Comparison of ENCODE assay signal across 9 cellular contexts in the genomic region with DNA sequence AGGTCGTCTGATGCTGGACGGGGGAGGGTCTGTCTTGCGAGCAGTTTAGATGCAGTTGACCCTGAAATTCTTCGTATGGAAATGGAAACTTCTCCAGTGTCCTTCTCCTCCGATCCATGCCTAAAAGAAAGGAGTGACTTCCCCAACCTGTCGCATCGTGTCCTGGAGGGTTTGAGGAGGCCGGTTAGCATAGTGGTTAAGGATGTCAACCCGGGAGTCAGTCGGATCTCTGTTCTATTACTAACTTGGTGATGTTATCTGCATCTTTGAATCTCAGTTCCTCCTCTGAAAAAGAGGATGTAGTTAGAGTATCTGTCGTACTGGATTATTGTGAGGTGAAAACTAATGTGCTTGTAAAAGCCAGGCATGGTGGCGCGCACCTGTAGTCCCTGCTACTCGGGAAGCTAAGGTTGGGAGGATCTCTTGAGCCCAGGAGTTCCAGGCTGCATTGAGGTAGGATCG. TPM values are rescaled to one million over a fixed set of nuclear protein-coding genes. Genes with fewer than 3 reads are reported as not detected.
DNase-seq lines count a peak whose midpoint lies in the region; ATAC-seq and TF ChIP-seq lines count a peak whose summit lies in the region.
"Had no signal": no experiment of that assay in that cellular context is flagged by ENCODE, and none has a peak within 500 bp of the region (broad histone marks: within the 10 kb centered on the region; RNA-seq: fewer than 3 reads in every experiment).

No MANE protein-coding gene starts in this region.

- H3K79me1 ChIP-seq in trophoblast cell (ENCODE audit: low read length): peaks cover 3% of the 10 kb centered on the region

- no peak overlapping the region for H4K12ac ChIP-seq in trophoblast cell (ENCODE audit: low read depth, low read length)

- no peak overlapping the region for H2AK5ac ChIP-seq in trophoblast cell (ENCODE audit: low read length)

- no peaks in the 10 kb centered on the region; the same call in 2 of the 3 replicates for H3K36me3 Mint-ChIP-seq in GM23338 (ENCODE audit: low read depth)

- H3F3A ChIP-seq in GM23338 (replicated peaks; ENCODE audit: low read depth) (no peaks in the 10 kb centered on the region), PC-9 (ENCODE audit: insufficient read depth, low read depth) (no peaks in the 10 kb centered on the region)

- H3K4me2 ChIP-seq in GM23338: peak overlapping the region; percentile 88
- peak overlapping the region; percentile 52 for H3K4me2 ChIP-seq in PC-9
- H3K4me2 ChIP-seq in trophoblast cell (ENCODE audit: low read length): peak overlapping the region; percentile 97

- H3K4me1 ChIP-seq in GM23338 (ENCODE audit: insufficient read depth) (peaks cover 8% of the 10 kb centered on the region; the same call in 1 of the 2 replicates), PC-9 (replicated peaks; ENCODE audit: insufficient read depth) (no peaks in the 10 kb centered on the region), trophoblast cell (ENCODE audit: control insufficient read depth in 1 of 2, insufficient read depth in 2 of 2, low read length in 2 of 2) (peaks cover 5 to 6% of the 10 kb centered on the region in 2 experiments)

- POLR2A ChIA-PET in PC-9 (lab: Charles Lee; ENCODE audit: unreplicated experiment): no interaction called here

- peak overlapping the region; percentile 98 for H3K4me3 Mint-ChIP-seq in GM23338

- peak overlapping the region; percentile 30 for H3K14ac ChIP-seq in trophoblast cell (ENCODE audit: low read length)

- no TSS peak for BruUV-seq in PC-9 (replicated peaks; lab: Mats Ljungman, UMichigan)

- H3K36me3 ChIP-seq in GM23338 (ENCODE audit: insufficient read depth) (no peaks in the 10 kb centered on the region), PC-9 (ENCODE audit: low read depth) (no peaks in the 10 kb centered on the region), trophoblast cell (ENCODE audit: control insufficient read depth in 1 of 2, insufficient read depth in 2 of 2, low read length in 2 of 2) (no peaks in the 10 kb centered on the region)

- H3K9ac ChIP-seq in trophoblast cell (ENCODE audit: low read length): peak overlapping the region; percentile 60

- H3K9me3 ChIP-seq in PC-9 (ENCODE audit: insufficient read depth, low read depth) (no peaks in the 10 kb centered on the region), trophoblast cell (ENCODE audit: insufficient read depth, low read depth, low read length) (no peaks in the 10 kb centered on the region)

- H3K27ac Mint-ChIP-seq in GM23338: no peak overlapping the region

- H3K27ac ChIP-seq in GM23338 (ENCODE audit: low read depth) (no peak overlapping the region), PC-9 (no peak overlapping the region), trophoblast cell (ENCODE audit: low read depth, low read length) (no peak overlapping the region)

- intact Hi-C loops in PC-9 (cut with micrococcal nuclease; ENCODE audit: unreplicated experiment): no loop called here

- H4K91ac ChIP-seq in trophoblast cell (ENCODE audit: low read depth, low read length): no peak overlapping the region

- no peak overlapping the region for H2BK12ac ChIP-seq in trophoblast cell (ENCODE audit: low read length)

- no peak overlapping the region for H2BK120ac ChIP-seq in trophoblast cell (ENCODE audit: insufficient read depth, low read length, poor library complexity)

- H3K4ac ChIP-seq in trophoblast cell (ENCODE audit: low read depth, low read length): no peak overlapping the region

- peaks cover 3% of the 10 kb centered on the region; the same call in 2 of the 3 replicates for H3K4me1 Mint-ChIP-seq in GM23338

- H3K9me2 ChIP-seq in GM23338 (ENCODE audit: insufficient read depth) (no peaks in the 10 kb centered on the region), PC-9 (ENCODE audit: insufficient read depth) (no peaks in the 10 kb centered on the region)

- no peaks in the 10 kb centered on the region; the same call in 1 of the 2 replicates for H4K20me1 ChIP-seq in GM23338 (replicated peaks; ENCODE audit: insufficient read depth)
- no peaks in the 10 kb centered on the region for H4K20me1 ChIP-seq in PC-9 (ENCODE audit: insufficient read depth)

- H3K79me2 ChIP-seq in GM23338 (replicated peaks; ENCODE audit: insufficient read depth): peaks cover 15% of the 10 kb centered on the region
- no peaks in the 10 kb centered on the region for H3K79me2 ChIP-seq in PC-9 (ENCODE audit: low read depth)
- H3K79me2 ChIP-seq in trophoblast cell (ENCODE audit: control insufficient read depth, insufficient read depth, low read length, poor library complexity): no peaks in the 10 kb centered on the region

- peak overlapping the region; percentile 87 for H3K4me3 ChIP-seq in GM23338
- no peak overlapping the region; the same call in 1 of the 2 replicates for H3K4me3 ChIP-seq in PC-9
- H3K4me3 ChIP-seq in epithelial cell of proximal tubule (ENCODE audit: low read depth, low read length): peak overlapping the region; percentile 48
- peak overlapping the region; percentile 80 for H3K4me3 ChIP-seq in trophoblast cell (ENCODE audit: low read depth, low read length)

- H3K23ac ChIP-seq in trophoblast cell (ENCODE audit: low read length): no peak overlapping the region

- peak overlapping the region; percentile 26 for H3K18ac ChIP-seq in trophoblast cell (ENCODE audit: low read length)

- no CpG with 5 or more reads among the region's 15 CpGs for WGBS in trophoblast cell (ENCODE audit: extremely low coverage, insufficient coverage, insufficient read length)

- DNase-seq in GM23338 (ENCODE audit: low spot score) (peak; percentile 52), PC-9 (no peak), epithelial cell of proximal tubule (ENCODE audit: low read depth) (no peak), trophoblast cell (no peak), NCI-H146 treated with DMSO at 0.1 percent for 48 hours (lab: John Stamatoyannopoulos, UW; ENCODE audit: unreplicated experiment) (no peak), GDM1 (lab: John Stamatoyannopoulos, UW) (no peak)
- DNase-seq: erythroblast, NCI-H2081 treated with DMSO at 0.1 percent for 48 hours had no signal

- H3K27me3 Mint-ChIP-seq in GM23338 (ENCODE audit: insufficient read depth, low read depth, poor library complexity): peaks cover 10% of the 10 kb centered on the region

- H2BK5ac ChIP-seq in trophoblast cell (ENCODE audit: low read depth, low read length, poor library complexity): no peak overlapping the region

- no peak for TF ChIP-seq CTCF in GM23338 (conservative IDR thresholded peaks at IDR 0.05; ENCODE audit: low read depth in 2 of 2)
- no peak for TF ChIP-seq CTCF in PC-9 (conservative IDR thresholded peaks at IDR 0.05)
- no peak for TF ChIP-seq CTCF in epithelial cell of proximal tubule (conservative IDR thresholded peaks at IDR 0.05; ENCODE audit: low read depth, low read length)

- ATAC-seq in GM23338 (no peak), GM19395 (IDR thresholded peaks at IDR 0.05; ENCODE audit: unreplicated experiment) (no peak)

- peak overlapping the region; percentile 94 for H2AFZ ChIP-seq in GM23338
- H2AFZ ChIP-seq in PC-9: no peak overlapping the region
- no peak overlapping the region for H2AFZ ChIP-seq in trophoblast cell (ENCODE audit: insufficient read depth, low read length, poor library complexity)

- H3K27me3 ChIP-seq in GM23338 (ENCODE audit: insufficient read depth): no peaks in the 10 kb centered on the region
- H3K27me3 ChIP-seq in PC-9 (ENCODE audit: insufficient read depth, low read depth): peaks cover 51% of the 10 kb centered on the region
- no peaks in the 10 kb centered on the region for H3K27me3 ChIP-seq in trophoblast cell (ENCODE audit: insufficient read depth, low read length)

- no peaks in the 10 kb centered on the region for H3K9me3 Mint-ChIP-seq in GM23338

- peak overlapping the region; percentile 30 for H4K8ac ChIP-seq in trophoblast cell (ENCODE audit: low read depth, low read length)

- CTCF ChIA-PET in PC-9 (lab: Charles Lee): no interaction called here

TF ChIP-seq in GM23338, 12 proteins besides CTCF, POLR2A, EP300 and RAD21:
- no peak for TF ChIP-seq NANOG (IDR thresholded peaks at IDR 0.05; ENCODE audit: borderline replicate concordance)
- no peak for TF ChIP-seq EZH2phosphoT487 (IDR thresholded peaks at IDR 0.05; ENCODE audit: unreplicated experiment)

RNA-seq across cellular contexts. Expression of a gene that starts 0.7 kb away (rescaled TPM):
- total RNA-seq in GM23338 (2014; rRNA removed; shearing (Covaris generic)): 3.8 and 4.2 TPM in 2 replicates
- 0.95 and 1.1 TPM in 2 replicates for polyA plus RNA-seq in GM23338 (2016; fragmentation: Nextera tagmentation; extraction: Ambion mirVana)
- 0.05 and 0.09 TPM in 2 replicates for total RNA-seq in PC-9 (2021)
- total RNA-seq in epithelial cell of proximal tubule: 0.07 and 0.23 TPM in 2 replicates
- 0.69 and 0.79 TPM in 2 replicates for polyA plus RNA-seq in trophoblast cell (2013)
